Comparison of ENCODE assay signal across 8 cellular contexts in the genomic region with DNA sequence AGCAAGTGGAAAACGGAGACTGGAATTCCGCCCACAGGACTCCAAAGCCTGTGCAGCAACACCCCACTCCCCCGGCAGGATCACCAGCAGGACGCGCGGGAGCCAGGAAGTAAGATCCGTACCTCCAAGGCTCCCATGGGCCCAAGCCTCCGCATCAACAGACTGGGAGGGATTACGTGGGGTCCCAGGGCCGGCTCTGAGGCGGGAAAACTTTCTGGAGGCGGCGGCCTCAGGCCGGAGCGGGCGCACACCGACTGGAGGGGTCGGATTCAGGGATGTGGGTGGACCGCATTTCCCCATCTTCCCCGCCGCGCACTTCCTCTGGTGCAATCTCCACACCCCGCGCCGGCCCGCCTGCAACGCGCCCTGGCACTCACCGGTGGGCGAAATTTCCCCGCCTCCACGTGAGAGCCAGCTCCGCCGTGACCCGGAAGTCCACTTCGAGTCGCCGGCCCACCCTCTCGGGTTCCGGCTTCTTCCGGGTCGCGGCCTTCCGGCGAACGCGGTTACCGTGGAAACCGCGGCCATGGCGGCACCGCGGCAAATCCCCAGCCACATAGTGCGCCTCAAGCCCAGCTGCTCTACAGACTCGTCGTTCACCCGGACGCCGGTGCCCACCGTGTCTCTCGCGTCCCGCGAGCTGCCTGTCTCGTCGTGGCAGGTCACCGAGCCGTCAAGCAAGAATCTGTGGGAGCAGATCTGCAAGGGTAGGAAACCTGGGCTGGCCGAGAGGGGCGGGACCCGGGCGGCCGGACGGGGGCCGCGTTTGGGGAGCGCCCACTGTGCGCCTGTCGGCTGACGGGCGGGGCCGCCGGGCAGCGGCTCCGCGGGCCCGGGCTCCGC. TPM values are rescaled to one million over a fixed set of nuclear protein-coding genes. Genes with fewer than 3 reads are reported as not detected.
DNase-seq lines count a peak whose midpoint lies in the region; ATAC-seq and TF ChIP-seq lines count a peak whose summit lies in the region.

A gene with protein sequence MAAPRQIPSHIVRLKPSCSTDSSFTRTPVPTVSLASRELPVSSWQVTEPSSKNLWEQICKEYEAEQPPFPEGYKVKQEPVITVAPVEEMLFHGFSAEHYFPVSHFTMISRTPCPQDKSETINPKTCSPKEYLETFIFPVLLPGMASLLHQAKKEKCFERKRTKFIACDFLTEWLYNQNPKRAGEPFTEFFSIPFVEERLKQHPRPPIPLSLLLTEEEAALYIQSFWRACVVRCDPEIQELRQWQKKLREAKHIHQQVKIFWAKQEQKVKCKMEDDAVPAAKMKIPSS (plus strand): TSS at position 491 of the 843 bp plus-strand sequence. CDS start 36 bp downstream, at position 527.
A gene with protein sequence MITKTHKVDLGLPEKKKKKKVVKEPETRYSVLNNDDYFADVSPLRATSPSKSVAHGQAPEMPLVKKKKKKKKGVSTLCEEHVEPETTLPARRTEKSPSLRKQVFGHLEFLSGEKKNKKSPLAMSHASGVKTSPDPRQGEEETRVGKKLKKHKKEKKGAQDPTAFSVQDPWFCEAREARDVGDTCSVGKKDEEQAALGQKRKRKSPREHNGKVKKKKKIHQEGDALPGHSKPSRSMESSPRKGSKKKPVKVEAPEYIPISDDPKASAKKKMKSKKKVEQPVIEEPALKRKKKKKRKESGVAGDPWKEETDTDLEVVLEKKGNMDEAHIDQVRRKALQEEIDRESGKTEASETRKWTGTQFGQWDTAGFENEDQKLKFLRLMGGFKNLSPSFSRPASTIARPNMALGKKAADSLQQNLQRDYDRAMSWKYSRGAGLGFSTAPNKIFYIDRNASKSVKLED (minus strand): TSS at position 447 of the 843 bp plus-strand sequence. CDS start 3,192 bp downstream, outside the sequence.

- TF ChIP-seq CTCF in GM12874 (IDR thresholded peaks at IDR 0.05; ENCODE audit: insufficient read depth, low read depth, low read length) (0 out of 2 replicates have a peak, but pooled peaks have one; percentile 1), heart right ventricle (IDR thresholded peaks at IDR 0.05) (peak in 2 of 9 donors; percentile 10 to 18), type B pancreatic cell (conservative IDR thresholded peaks at IDR 0.05) (peak; percentile 35)

- peak within 1 kb of the TSS in 9 of 10 donors; percentile 51 to 94 (median 85) for H3K27ac ChIP-seq in heart right ventricle

- H3K4me3 ChIP-seq in heart right ventricle, result peak within 1 kb of the TSS; percentile 75 to 99 (median 95)

- peak; percentile 24 for DNase-seq in NCI-H1048 (lab: John Stamatoyannopoulos, UW)
- peak; percentile 80 for DNase-seq in T follicular helper cell (ENCODE audit: low read depth)
- peak; percentile 87 for DNase-seq in amniotic epithelial cell (ENCODE audit: low read depth)
- peak; percentile 90 to 91 for DNase-seq in heart right ventricle
- peak; percentile 80 to 98 (median 89) for DNase-seq in posterior cingulate gyrus
- peak; percentile 92 for DNase-seq in type B pancreatic cell (ENCODE audit: extremely low spot score, unreplicated experiment)

- peaks cover 0 to 53% (median 41%) of the 10 kb centered on the region in 9 donors for H3K4me1 ChIP-seq in heart right ventricle

- no peaks in the 10 kb centered on the region for H3K27me3 Mint-ChIP-seq in type B pancreatic cell

- peak within 1 kb of the TSS; percentile 87 for H3K27ac Mint-ChIP-seq in type B pancreatic cell

- H3K27me3 ChIP-seq in heart right ventricle, result no peaks in the 10 kb centered on the region

- peak within 1 kb of the TSS; percentile 94 for H3K4me3 Mint-ChIP-seq in type B pancreatic cell

- H3K9me3 ChIP-seq in heart right ventricle, result no peaks in the 10 kb centered on the region

- intact Hi-C loops in heart right ventricle (cut with DNase I), result loop anchor here in 7 of 10 donors (5.0 to 10.0 kb wide), 5 partner anchors 71 to 167 kb away; a partner anchor contains a TSS
- intact Hi-C loops in posterior cingulate gyrus (cut with DNase I), result loop anchor here (5.0 kb wide), 2 partner anchors 161 to 164 kb away; a partner anchor contains a TSS

- 0% methylated on average over 83 to 88 of the region's 88 CpGs for WGBS in heart right ventricle, 2 donors

- peaks cover 0 to 26% (median 7%) of the 10 kb centered on the region in 9 donors for H3K36me3 ChIP-seq in heart right ventricle

- H3K9me3 Mint-ChIP-seq in type B pancreatic cell, result no peaks in the 10 kb centered on the region

- peak; percentile 94 for ATAC-seq in HG02588 (IDR thresholded peaks at IDR 0.05; ENCODE audit: unreplicated experiment)
- peak; percentile 95 to 98 (median 98) for ATAC-seq in heart right ventricle

- H3K36me3 Mint-ChIP-seq in type B pancreatic cell, result peaks cover 15% of the 10 kb centered on the region

- H3K4me1 Mint-ChIP-seq in type B pancreatic cell (ENCODE audit: unreplicated experiment), result peaks cover 32% of the 10 kb centered on the region

RNA-seq across cellular contexts. Expression of the first gene that starts in this region (rescaled TPM):
- 10 to 100 TPM in 2 of 10 donors, 1 to 10 TPM in 8; 5.5 to 11.7 (median 7.4) TPM for total RNA-seq in heart right ventricle
- 1 to 10 TPM; 7.3 to 9.8 TPM for polyA plus RNA-seq in heart right ventricle
- total RNA-seq in type B pancreatic cell (ENCODE audit: low replicate concordance), result 11.8 and 23.0 TPM in 2 replicates

RNA-seq across cellular contexts. Expression of the second gene that starts in this region (rescaled TPM):
- 10 to 100 TPM in 1 of 10 donors, 1 to 10 TPM in 9; 4.5 to 10.2 (median 6.5) TPM for total RNA-seq in heart right ventricle
- 10 to 100 TPM in 1 of 2 donors, 1 to 10 TPM in 1; 6.5 to 25.7 TPM for polyA plus RNA-seq in heart right ventricle
- total RNA-seq in type B pancreatic cell (ENCODE audit: low replicate concordance), result 44.1 and 54.9 TPM in 2 replicates

Comparison
In these comparisons a context has a peak if more than half of its experiments do, and no peak if none do; other contexts are left out.
1. Peak in every context shown above with its lines: DNase-seq, ATAC-seq, H3K4me3 ChIP-seq and H3K27ac ChIP-seq.
2. DNase-seq: peak in every context shown above with its lines; median percentile 92 in type B pancreatic cell; 90 in heart right ventricle; 89 in posterior cingulate gyrus; 87 in amniotic epithelial cell; 80 in T follicular helper cell; 24 in NCI-H1048.